Comparison of ENCODE assay signal across 9 cellular contexts in genomic region chr13:21075303-21076264, GRCh38. TPM values are rescaled to one million over a fixed set of nuclear protein-coding genes. Genes with fewer than 3 reads are reported as not detected.
DNase-seq lines count a peak whose midpoint lies in the region; ATAC-seq and TF ChIP-seq lines count a peak whose summit lies in the region.
"Had no signal": no experiment of that assay in that cellular context is flagged by ENCODE, and none has a peak within 500 bp of the region (broad histone marks: within the 10 kb centered on the region; RNA-seq: fewer than 3 reads in every experiment).

No MANE protein-coding gene starts in this region.

- H3K36me3 ChIP-seq in neutrophil = no peaks in the 10 kb centered on the region

- H3K4me1 ChIP-seq in neutrophil (ENCODE audit: control insufficient read depth in 1 of 2, insufficient read depth in 1 of 2, low read depth in 1 of 2, low read length in 1 of 2) = peaks cover 42 to 56% of the 10 kb centered on the region in 2 experiments

- H3K4me1 Mint-ChIP-seq in activated CD8-positive, alpha-beta T cell treated with anti-CD3 and anti-CD28 coated beads for 36 hours (ENCODE audit: low read depth) = peaks cover 16% of the 10 kb centered on the region

- H3K9me3 ChIP-seq in neutrophil = no peaks in the 10 kb centered on the region

- H3K4me3 ChIP-seq in fibroblast of the aortic adventitia (ENCODE audit: low read depth, low read length) (peak overlapping the region; percentile 40), neutrophil (ENCODE audit: low read depth in 1 of 2, low read length in 1 of 2) (peak overlapping the region; percentile 70 to 82)

- CTCF ChIA-PET in activated CD8-positive, alpha-beta T cell treated with anti-CD3 and anti-CD28 coated beads for 36 hours (lab: Charles Lee) = no interaction called here

- no peaks in the 10 kb centered on the region for H3K36me3 Mint-ChIP-seq in activated CD8-positive, alpha-beta T cell treated with anti-CD3 and anti-CD28 coated beads for 36 hours (ENCODE audit: low read depth)

- POLR2A ChIA-PET in activated CD8-positive, alpha-beta T cell treated with anti-CD3 and anti-CD28 coated beads for 36 hours (lab: Charles Lee) = no interaction called here

- peak overlapping the region; percentile 49 for H3K4me3 Mint-ChIP-seq in activated CD8-positive, alpha-beta T cell treated with anti-CD3 and anti-CD28 coated beads for 36 hours

- peaks cover 5% of the 10 kb centered on the region for H3K27me3 Mint-ChIP-seq in activated CD8-positive, alpha-beta T cell treated with anti-CD3 and anti-CD28 coated beads for 36 hours

- TF ChIP-seq CTCF in activated CD8-positive, alpha-beta T cell treated with anti-CD3 and anti-CD28 coated beads for 36 hours (IDR thresholded peaks at IDR 0.05) = no peak
- TF ChIP-seq CTCF in fibroblast of the aortic adventitia (IDR thresholded peaks at IDR 0.05; ENCODE audit: insufficient read depth, low read length) = no peak
- no peak for TF ChIP-seq CTCF in neutrophil (IDR thresholded peaks at IDR 0.05)

- H3K27ac Mint-ChIP-seq in activated CD8-positive, alpha-beta T cell treated with anti-CD3 and anti-CD28 coated beads for 36 hours = peak overlapping the region; percentile 65

- ATAC-seq in activated CD8-positive, alpha-beta T cell treated with anti-CD3 and anti-CD28 coated beads for 36 hours = peak; percentile 43
- ATAC-seq in HG03095 (IDR thresholded peaks at IDR 0.05; ENCODE audit: unreplicated experiment) = no peak

- DNase-seq in DMS 273 (lab: John Stamatoyannopoulos, UW; ENCODE audit: unreplicated experiment) = peak; percentile 10
- no peak for DNase-seq in DMS 273 treated with DMSO at 0.1 percent for 48 hours (lab: John Stamatoyannopoulos, UW)
- DNase-seq in activated CD8-positive, alpha-beta T cell treated with anti-CD3 and anti-CD28 coated beads for 36 hours = peak; percentile 39
- DNase-seq in fibroblast of the aortic adventitia (ENCODE audit: low read depth) = no peak
- DNase-seq in NCI-H524 treated with DMSO at 0.1 percent for 48 hours (lab: John Stamatoyannopoulos, UW) = no peak
- no peak for DNase-seq in NCI-H1048 (lab: John Stamatoyannopoulos, UW)

- H3K27me3 ChIP-seq in neutrophil = no peaks in the 10 kb centered on the region

- intact Hi-C loops in activated CD8-positive, alpha-beta T cell treated with anti-CD3 and anti-CD28 coated beads for 36 hours (cut with micrococcal nuclease) = no loop called here

- peak overlapping the region; percentile 50 for H3K27ac ChIP-seq in neutrophil
- H3K27ac ChIP-seq: 22Rv1 had no signal

- no peaks in the 10 kb centered on the region for H3K9me3 Mint-ChIP-seq in activated CD8-positive, alpha-beta T cell treated with anti-CD3 and anti-CD28 coated beads for 36 hours

RNA-seq across cellular contexts. Expression of gene LATS2, which starts 14.2 kb away (rescaled TPM):
- total RNA-seq in activated CD8-positive, alpha-beta T cell treated with anti-CD3 and anti-CD28 coated beads for 36 hours = 1 to 10 TPM; 1.3 to 3.0 TPM
- 19.3 and 24.5 TPM in 2 replicates for total RNA-seq in fibroblast of the aortic adventitia (ENCODE audit: low replicate concordance)

Comparison
In these comparisons a context has a peak if more than half of its experiments do, and no peak if none do; other contexts are left out.
1. DNase-seq: peak in DMS 273 (single experiment) and activated CD8-positive, alpha-beta T cell treated with anti-CD3 and anti-CD28 coated beads for 36 hours (single experiment); none in DMS 273 treated with DMSO at 0.1 percent for 48 hours (single experiment), fibroblast of the aortic adventitia (single experiment), NCI-H524 treated with DMSO at 0.1 percent for 48 hours (single experiment) and NCI-H1048 (single experiment).